In genomic region chr22:29270475-29271271, GRCh38 we compare ENCODE assay signal across 7 cellular contexts. TPM values are rescaled to one million over a fixed set of nuclear protein-coding genes. Genes with fewer than 3 reads are reported as not detected.
DNase-seq lines count a peak whose midpoint lies in the region; ATAC-seq and TF ChIP-seq lines count a peak whose summit lies in the region.

No MANE protein-coding gene starts in this region.

- RAD21 ChIA-PET in HCT116 (lab: Charles Lee; ENCODE audit: low non-redundant PET in 1 of 2, low total read pairs in 2 of 2, uncharacterized antibody in 2 of 2, unreplicated experiment in 2 of 2) = no interaction called here

- POLR2A ChIA-PET in HCT116 (lab: Charles Lee) = no interaction called here

- TF ChIP-seq CTCF in HCT116 (IDR thresholded peaks at IDR 0.05 in 2 of 3, conservative IDR thresholded peaks at IDR 0.05 in 1 of 3; ENCODE audit: borderline replicate concordance in 1 of 3, insufficient read depth in 1 of 3, low read depth in 2 of 3, low read length in 2 of 3) (no peak), RWPE2 (IDR thresholded peaks at IDR 0.05; ENCODE audit: poor library complexity, severe bottlenecking) (no peak), esophagus squamous epithelium (IDR thresholded peaks at IDR 0.05) (no peak)

- H4K20me1 ChIP-seq in HCT116 (ENCODE audit: insufficient read depth) = peaks cover 65% of the 10 kb centered on the region; the same call in 1 of the 2 replicates

- H3K4me2 ChIP-seq in HCT116 (ENCODE audit: low read length) = peak overlapping the region; percentile 100

- no peaks in the 10 kb centered on the region for H3K9me3 ChIP-seq in HCT116 (ENCODE audit: control insufficient read depth in 1 of 2, insufficient read depth in 1 of 2, low read depth in 1 of 2, low read length in 2 of 2)
- no peaks in the 10 kb centered on the region for H3K9me3 ChIP-seq in RWPE2 (ENCODE audit: severe bottlenecking)
- H3K9me3 ChIP-seq in esophagus squamous epithelium = no peaks in the 10 kb centered on the region

- no peaks in the 10 kb centered on the region for H3K9me2 ChIP-seq in HCT116 (ENCODE audit: insufficient read depth)

- H3K36me3 ChIP-seq in HCT116 (ENCODE audit: control insufficient read depth in 1 of 2, insufficient read depth in 2 of 2, low read length in 2 of 2) (peaks cover 53 to 73% of the 10 kb centered on the region in 2 experiments), RWPE2 (ENCODE audit: low read depth) (peaks cover 76% of the 10 kb centered on the region), esophagus squamous epithelium (peaks cover 0 to 48% (median 13%) of the 10 kb centered on the region in 3 donors), rectal smooth muscle tissue (ENCODE audit: control insufficient read depth, insufficient read depth, low read length) (peaks cover 25% of the 10 kb centered on the region)

- intact Hi-C loops in HCT116 (cut with micrococcal nuclease) (no loop called here), esophagus squamous epithelium (cut with DNase I) (no loop called here)

- H3K27me3 ChIP-seq in HCT116 (ENCODE audit: insufficient read depth, low read length) (no peaks in the 10 kb centered on the region), RWPE2 (ENCODE audit: insufficient read depth, poor library complexity, severe bottlenecking) (no peaks in the 10 kb centered on the region), esophagus squamous epithelium (no peaks in the 10 kb centered on the region), rectal smooth muscle tissue (ENCODE audit: control insufficient read depth, insufficient read depth, low read length) (no peaks in the 10 kb centered on the region)

- H3K4me1 ChIP-seq in HCT116 (ENCODE audit: control insufficient read depth in 1 of 2, insufficient read depth in 2 of 2, low read length in 2 of 2) (peaks cover 15 to 31% of the 10 kb centered on the region in 2 experiments), RWPE2 (ENCODE audit: insufficient read depth, poor library complexity, severe bottlenecking) (peaks cover 20% of the 10 kb centered on the region), esophagus squamous epithelium (peaks cover 15 to 88% (median 47%) of the 10 kb centered on the region in 3 donors), rectal smooth muscle tissue (ENCODE audit: control insufficient read depth, insufficient read depth, low read length) (peaks cover 39% of the 10 kb centered on the region)

- no peak for DNase-seq in HCT116 (ENCODE audit: low read depth, low spot score)
- DNase-seq in RWPE2 (ENCODE audit: low spot score) = no peak
- DNase-seq in esophagus squamous epithelium (lab: John Stamatoyannopoulos, UW) = no peak
- no peak for DNase-seq in HPDE6-E6E7 (ENCODE audit: extremely low spot score)

- TF ChIP-seq POLR2A in HCT116 (IDR thresholded peaks at IDR 0.05; ENCODE audit: borderline replicate concordance, extremely low read depth, insufficient read depth, insufficient read length) (no peak), esophagus squamous epithelium (IDR thresholded peaks at IDR 0.05) (no peak)

- WGBS in esophagus squamous epithelium, 2 donors = 11 to 15% methylated on average over 9 of the region's 9 CpGs

- CTCF ChIA-PET in HCT116 (lab: Charles Lee) = no interaction called here

- H3K27ac ChIP-seq in HCT116 (ENCODE audit: low read depth, low read length) (no peak overlapping the region), RWPE2 (ENCODE audit: poor library complexity, severe bottlenecking) (peak overlapping the region; percentile 84), esophagus squamous epithelium (peak overlapping the region in 3 of 4 donors; percentile 9 to 99 (median 97)), rectal smooth muscle tissue (ENCODE audit: low read depth, low read length) (peak overlapping the region; percentile 49)

- H3K9ac ChIP-seq in HCT116 (ENCODE audit: low read length) (no peak overlapping the region), rectal smooth muscle tissue (ENCODE audit: low read length) (peak overlapping the region; percentile 3)

- ATAC-seq in HCT116 = no peak
- ATAC-seq in RWPE2 (ENCODE audit: low read depth) = no peak
- no peak for ATAC-seq in GM18868 (IDR thresholded peaks at IDR 0.05; ENCODE audit: unreplicated experiment)
- no peak for ATAC-seq in GM21619 (IDR thresholded peaks at IDR 0.05; ENCODE audit: unreplicated experiment)

- no peak for TF ChIP-seq RAD21 in HCT116 (IDR thresholded peaks at IDR 0.05; ENCODE audit: low read depth)

- H3K4me3 ChIP-seq in HCT116 (replicated peaks in 1 of 2; ENCODE audit: low read depth in 1 of 2, low read length in 2 of 2) (no peak overlapping the region), RWPE2 (ENCODE audit: severe bottlenecking) (peak overlapping the region; percentile 93), esophagus squamous epithelium (peak overlapping the region; percentile 79 to 97 (median 88)), rectal smooth muscle tissue (ENCODE audit: low read length) (peak overlapping the region; percentile 98)

- no peak overlapping the region for H2AFZ ChIP-seq in HCT116 (ENCODE audit: low read depth, low read length, poor library complexity, severe bottlenecking)

- BruUV-seq in HCT116 (replicated peaks; lab: Mats Ljungman, UMichigan) = no TSS peak

- peaks cover 100% of the 10 kb centered on the region for H3K79me2 ChIP-seq in HCT116 (ENCODE audit: insufficient read depth, low read length)

TF ChIP-seq in HCT116, 20 proteins besides CTCF, POLR2A, EP300 and RAD21:
- TF ChIP-seq ATF3 (IDR thresholded peaks at IDR 0.05) (no peak), EZH2 (IDR thresholded peaks at IDR 0.05) (no peak), ZNF274 (IDR thresholded peaks at IDR 0.05; ENCODE audit: low read depth, low read length) (no peak), POLR2AphosphoS5 (IDR thresholded peaks at IDR 0.05; ENCODE audit: low read depth, low read length) (no peak), SIN3A (IDR thresholded peaks at IDR 0.05; ENCODE audit: low read depth) (no peak), SRF (IDR thresholded peaks at IDR 0.05; ENCODE audit: low read depth) (no peak), CBX3 (IDR thresholded peaks at IDR 0.05; ENCODE audit: low read depth) (no peak), TCF7L2 (IDR thresholded peaks at IDR 0.05; ENCODE audit: borderline replicate concordance, extremely low read depth, insufficient read depth, insufficient read length) (no peak), SP1 (IDR thresholded peaks at IDR 0.05; ENCODE audit: low read depth) (no peak), ELF1 (IDR thresholded peaks at IDR 0.05; ENCODE audit: borderline replicate concordance, low read depth) (no peak), ZBTB33 (IDR thresholded peaks at IDR 0.05; ENCODE audit: extremely low read depth, insufficient replicate concordance, low read length) (no peak), FOSL1 (IDR thresholded peaks at IDR 0.05; ENCODE audit: low read depth) (no peak), CEBPB (IDR thresholded peaks at IDR 0.05; ENCODE audit: low read depth) (no peak), ZFX (IDR thresholded peaks at IDR 0.05) (no peak), JUND (IDR thresholded peaks at IDR 0.05) (no peak), YY1 (IDR thresholded peaks at IDR 0.05; ENCODE audit: extremely low read depth, insufficient replicate concordance, low read depth, low read length) (no peak)
TF ChIP-seq in HCT116: peak in this region for 0.

RNA-seq across cellular contexts. Expression of gene EWSR1, which starts 2.6 kb away (rescaled TPM):
- 335 TPM for total RNA-seq in HCT116 (2021; ENCODE audit: unreplicated experiment)
- 335 and 364 TPM in 2 replicates for polyA plus RNA-seq in HCT116 (2012)
- 100 to 1,000 TPM; 124 to 217 (median 174) TPM for total RNA-seq in esophagus squamous epithelium

RNA-seq across cellular contexts. Expression of gene RHBDD3, which starts 2.9 kb away (rescaled TPM):
- total RNA-seq in HCT116 (2021; ENCODE audit: unreplicated experiment) = 30.2 TPM
- 17.0 and 17.4 TPM in 2 replicates for polyA plus RNA-seq in HCT116 (2012)
- total RNA-seq in esophagus squamous epithelium = 10 to 100 TPM; 14.3 to 28.2 (median 20.1) TPM

RNA-seq across cellular contexts. Expression of gene GAS2L1, which starts 35.8 kb away (rescaled TPM):
- total RNA-seq in HCT116 (2021; ENCODE audit: unreplicated experiment) (29.4 TPM), esophagus squamous epithelium (10 to 100 TPM; 26.9 to 52.1 (median 36.9) TPM)
- polyA plus RNA-seq in HCT116 (2012) = 21.6 and 22.7 TPM in 2 replicates

RNA-seq across cellular contexts. Expression of gene RASL10A, which starts 44.8 kb away (rescaled TPM):
- total RNA-seq in HCT116 (2021; ENCODE audit: unreplicated experiment) = 0.96 TPM
- 0.70 and 0.73 TPM in 2 replicates for polyA plus RNA-seq in HCT116 (2012)
- total RNA-seq in esophagus squamous epithelium = 1 to 10 TPM in 1 of 4 donors, under 1 TPM in 2, not detected in 1; 0.38 to 3.5 (median 0.75) TPM

Comparison
In these comparisons a context has a peak if more than half of its experiments do, and no peak if none do; other contexts are left out.
1. H3K4me3 ChIP-seq: peak in RWPE2 (single experiment), esophagus squamous epithelium (4 of 4) and rectal smooth muscle tissue (single experiment); none in HCT116 (0 of 2).